In genomic region chr20:16729080-16729479, GRCh38 we compare ENCODE assay signal across 1 cellular context.
TF ChIP-seq lines count a peak whose summit lies in the region.

No MANE protein-coding gene starts in this region.

TF ChIP-seq in WTC11, 78 proteins besides CTCF, POLR2A, EP300 and RAD21 (continued from another document):
- TF ChIP-seq, protein P1, sequence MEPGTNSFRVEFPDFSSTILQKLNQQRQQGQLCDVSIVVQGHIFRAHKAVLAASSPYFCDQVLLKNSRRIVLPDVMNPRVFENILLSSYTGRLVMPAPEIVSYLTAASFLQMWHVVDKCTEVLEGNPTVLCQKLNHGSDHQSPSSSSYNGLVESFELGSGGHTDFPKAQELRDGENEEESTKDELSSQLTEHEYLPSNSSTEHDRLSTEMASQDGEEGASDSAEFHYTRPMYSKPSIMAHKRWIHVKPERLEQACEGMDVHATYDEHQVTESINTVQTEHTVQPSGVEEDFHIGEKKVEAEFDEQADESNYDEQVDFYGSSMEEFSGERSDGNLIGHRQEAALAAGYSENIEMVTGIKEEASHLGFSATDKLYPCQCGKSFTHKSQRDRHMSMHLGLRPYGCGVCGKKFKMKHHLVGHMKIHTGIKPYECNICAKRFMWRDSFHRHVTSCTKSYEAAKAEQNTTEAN (CRISPR knock-in tag; IDR thresholded peaks at IDR 0.05): no peak
TF ChIP-seq in WTC11: peak in this region for 0.
